Comparison of ENCODE assay signal across 28 cellular contexts in genomic region chr9:117679425-117679824, GRCh38. TPM values are rescaled to one million over a fixed set of nuclear protein-coding genes. Genes with fewer than 3 reads are reported as not detected.
DNase-seq lines count a peak whose midpoint lies in the region; ATAC-seq, FAIRE-seq and TF ChIP-seq lines count a peak whose summit lies in the region.
"Had no signal": no experiment of that assay in that cellular context is flagged by ENCODE, and none has a peak within 500 bp of the region (broad histone marks: within the 10 kb centered on the region; RNA-seq: fewer than 3 reads in every experiment).

No MANE protein-coding gene starts in this region.

- no peaks in the 10 kb centered on the region for H3K36me3 ChIP-seq in left ventricle myocardium inferior
- H3K36me3 ChIP-seq in right atrium auricular region: no peaks in the 10 kb centered on the region
- H3K36me3 ChIP-seq in adipocyte (ENCODE audit: control insufficient read depth, insufficient read depth, low read length, severe bottlenecking): no peaks in the 10 kb centered on the region
- H3K36me3 ChIP-seq in H7 (replicated peaks; ENCODE audit: control insufficient read depth, insufficient read depth, low read length): no peaks in the 10 kb centered on the region
- H3K36me3 ChIP-seq: ascending aorta, BLaER1, prostate gland had no signal

- H3K27me3 Mint-ChIP-seq in natural killer cell (ENCODE audit: low read depth in 2 of 2): no peaks in the 10 kb centered on the region
- H3K27me3 Mint-ChIP-seq: activated naive CD8-positive, alpha-beta T cell had no signal

- H3K4me3 Mint-ChIP-seq in natural killer cell: no peak overlapping the region
- H3K4me3 Mint-ChIP-seq: activated naive CD8-positive, alpha-beta T cell; WTC11 had no signal

- H3K9me3 ChIP-seq in left ventricle myocardium inferior (replicated peaks) (no peaks in the 10 kb centered on the region), right atrium auricular region (no peaks in the 10 kb centered on the region), adipocyte (ENCODE audit: control insufficient read depth, low read length) (no peaks in the 10 kb centered on the region)
- H3K9me3 ChIP-seq: ascending aorta, BLaER1, prostate gland had no signal

- no peak for DNase-seq in left ventricle myocardium inferior
- DNase-seq in right atrium auricular region (ENCODE audit: low spot score): no peak
- DNase-seq in adipocyte (ENCODE audit: low read depth): no peak
- peak; percentile 17 for DNase-seq in fibroblast of the aortic adventitia (ENCODE audit: low read depth)
- DNase-seq in natural killer cell: no peak
- no peak for DNase-seq in H7
- no peak for DNase-seq in GM12891 (ENCODE audit: insufficient read length, low spot score)
- DNase-seq: ACHN; activated CD4-positive, alpha-beta T cell treated with anti-CD3 and anti-CD28 coated beads, Interleukin-2, amount 50 U/mL, for 4 hours; activated CD8-positive, alpha-beta memory T cell treated with anti-CD3 and anti-CD28 coated beads, Interleukin-2, amount 50 U/mL, for 4 hours; cerebellar nuclear complex; COR-L47; DMS79; effector CD8-positive, alpha-beta T cell; HCEC 1CT; NCI-H1092 treated with DMSO at 0.1 percent for 48 hours; NCI-H2029; NCI-H226; substantia nigra had no signal

- H3K27ac Mint-ChIP-seq in natural killer cell: no peak overlapping the region
- H3K27ac Mint-ChIP-seq: activated naive CD8-positive, alpha-beta T cell; WTC11 had no signal

- no peaks in the 10 kb centered on the region for H3K36me3 Mint-ChIP-seq in natural killer cell
- H3K36me3 Mint-ChIP-seq: activated naive CD8-positive, alpha-beta T cell; WTC11 had no signal

- H3K9me3 Mint-ChIP-seq in natural killer cell: peaks cover 0 to 4% of the 10 kb centered on the region in 2 donors
- H3K9me3 Mint-ChIP-seq: WTC11 had no signal

- H3K4me1 ChIP-seq in left ventricle myocardium inferior (peaks cover 22% of the 10 kb centered on the region), right atrium auricular region (no peaks in the 10 kb centered on the region), adipocyte (ENCODE audit: control insufficient read depth, insufficient read depth, low read length) (peaks cover 18% of the 10 kb centered on the region)
- H3K4me1 ChIP-seq: ascending aorta, prostate gland had no signal

- H3K4me3 ChIP-seq in left ventricle myocardium inferior (peak overlapping the region; percentile 41), right atrium auricular region (no peak overlapping the region), adipocyte (ENCODE audit: low read length) (peak overlapping the region; percentile 42), fibroblast of the aortic adventitia (ENCODE audit: low read depth, low read length) (peak overlapping the region; percentile 4), H7 (ENCODE audit: insufficient read depth, low read depth, low read length) (no peak overlapping the region)
- H3K4me3 ChIP-seq: ascending aorta, BLaER1, lung, prostate gland, skin epidermis had no signal

- H3K27ac ChIP-seq in left ventricle myocardium inferior (replicated peaks) (peak overlapping the region; percentile 80), right atrium auricular region (peak overlapping the region in 1 of 2 donors; percentile 23)
- H3K27ac ChIP-seq: ascending aorta, BLaER1, prostate gland, skin epidermis had no signal

- TF ChIP-seq CTCF in left ventricle myocardium inferior (IDR thresholded peaks at IDR 0.05; ENCODE audit: borderline replicate concordance) (no peak), right atrium auricular region (IDR thresholded peaks at IDR 0.05) (no peak), fibroblast of the aortic adventitia (IDR thresholded peaks at IDR 0.05; ENCODE audit: insufficient read depth, low read length) (no peak), natural killer cell (IDR thresholded peaks at IDR 0.05) (no peak)

- H3K4me1 Mint-ChIP-seq in natural killer cell: no peaks in the 10 kb centered on the region

- peak overlapping the region; percentile 44 for H3K9ac ChIP-seq in adipocyte (ENCODE audit: low read length)
- H3K9ac ChIP-seq: BLaER1 had no signal

- no peak for FAIRE-seq in GM12891 (lab: Jason Lieb, UNC)
- FAIRE-seq: HepG2 had no signal

- intact Hi-C loops in left ventricle myocardium inferior (cut with micrococcal nuclease) (no loop called here), natural killer cell (cut with micrococcal nuclease) (no loop called here)

- ATAC-seq in natural killer cell (no peak), GM18868 (IDR thresholded peaks at IDR 0.05; ENCODE audit: unreplicated experiment) (no peak)
- ATAC-seq: HepG2, WTC11 had no signal

- TF ChIP-seq POLR2A in GM12891 (IDR thresholded peaks at IDR 0.05; ENCODE audit: low read depth, low read length): no peak

- H3K27me3 ChIP-seq in left ventricle myocardium inferior (ENCODE audit: low read depth) (no peaks in the 10 kb centered on the region), right atrium auricular region (no peaks in the 10 kb centered on the region), adipocyte (replicated peaks; ENCODE audit: control insufficient read depth, insufficient read depth, low read length) (no peaks in the 10 kb centered on the region), H7 (ENCODE audit: control insufficient read depth, insufficient read depth, low read length) (no peaks in the 10 kb centered on the region)
- H3K27me3 ChIP-seq: ascending aorta, BLaER1 had no signal

TF ChIP-seq in GM12891, 5 proteins besides CTCF, POLR2A, EP300 and RAD21:
- TF ChIP-seq SPI1 (IDR thresholded peaks at IDR 0.05; ENCODE audit: low read depth, low read length) (no peak), POLR2AphosphoS5 (IDR thresholded peaks at IDR 0.05; ENCODE audit: low read depth, low read length) (no peak), PAX5 (IDR thresholded peaks at IDR 0.05; ENCODE audit: insufficient read depth, low read length, severe bottlenecking) (no peak), POU2F2 (IDR thresholded peaks at IDR 0.05; ENCODE audit: low read depth, low read length) (no peak), TAF1 (IDR thresholded peaks at IDR 0.05; ENCODE audit: low read depth, low read length) (no peak)

RNA-seq across cellular contexts. Expression of gene TLR4, which starts 24.8 kb away (rescaled TPM):
- total RNA-seq in left ventricle myocardium inferior (14.2 TPM), right atrium auricular region (10 to 100 TPM; 13.4 to 20.0 TPM), fibroblast of the aortic adventitia (ENCODE audit: low replicate concordance) (4.8 and 16.8 TPM in 2 replicates), natural killer cell (10 to 100 TPM in 1 of 3 donors, 1 to 10 TPM in 2; 1.4 to 15.4 (median 2.2) TPM)
- total RNA-seq in H7 (2014; rRNA removed; shearing (Covaris generic)): 0.07 TPM in 1 of 2 replicates, not detected in the other
- not detected for polyA plus RNA-seq in GM12891 (2012; ENCODE audit: low read depth, missing spikeins)

Comparison
In these comparisons a context has a peak if more than half of its experiments do, and no peak if none do; other contexts are left out.
1. H3K4me3 ChIP-seq: peak in left ventricle myocardium inferior (single experiment), adipocyte (single experiment) and fibroblast of the aortic adventitia (single experiment); none in right atrium auricular region (0 of 2) and H7 (single experiment).